In the genomic region with DNA sequence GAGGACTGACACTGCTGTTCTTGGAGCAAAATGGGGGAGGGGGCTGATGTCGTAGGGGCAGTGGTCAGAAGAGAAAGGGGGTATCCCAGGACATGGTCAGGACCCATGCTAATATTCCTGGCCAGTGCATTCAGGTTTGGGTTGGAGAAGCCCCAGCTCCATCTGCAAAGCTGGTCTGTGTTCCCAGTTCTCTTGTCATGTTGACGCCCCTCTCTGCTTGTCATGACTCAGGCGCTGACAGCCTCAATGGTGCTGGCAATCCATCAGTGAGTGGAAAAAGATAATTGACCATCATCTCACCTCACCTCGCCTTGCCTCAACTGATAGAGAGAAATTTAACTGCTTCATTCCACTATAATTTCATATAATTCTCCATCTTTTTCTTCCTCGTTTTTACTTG, we compare ENCODE assay signal across 9 cellular contexts.
"Had no signal": no experiment of that assay in that cellular context is flagged by ENCODE, and none has a peak within 500 bp of the region (broad histone marks: within the 10 kb centered on the region; RNA-seq: fewer than 3 reads in every experiment).

No MANE protein-coding gene starts in this region.

- H3K4me3 ChIP-seq: GM23248, GM23338, HAP-1 had no signal

- H3K36me3 ChIP-seq: HAP-1 had no signal

- H3K4me1 Mint-ChIP-seq: GM23338 had no signal

- H3K4me3 Mint-ChIP-seq: GM23338, H9, HFFc6 had no signal

- H3K27ac ChIP-seq: GM23248 had no signal

- H3K27ac Mint-ChIP-seq: GM23338, H9, HFFc6 had no signal

- DNase-seq: GM23248, GOT3, H7, H9, HCEC 1CT, HFFc6 had no signal

- H2AFZ ChIP-seq: GM23248, GM23338 had no signal

- H3K9me3 Mint-ChIP-seq: GM23338, H9 had no signal

- ATAC-seq: GM23338, HCT116 had no signal

- H3K9me3 ChIP-seq: HAP-1 had no signal

- H3K4me2 ChIP-seq: GM23338 had no signal

- H3K9ac ChIP-seq: GM23248 had no signal
